Comparison of ENCODE assay signal across 16 cellular contexts in the genomic region with DNA sequence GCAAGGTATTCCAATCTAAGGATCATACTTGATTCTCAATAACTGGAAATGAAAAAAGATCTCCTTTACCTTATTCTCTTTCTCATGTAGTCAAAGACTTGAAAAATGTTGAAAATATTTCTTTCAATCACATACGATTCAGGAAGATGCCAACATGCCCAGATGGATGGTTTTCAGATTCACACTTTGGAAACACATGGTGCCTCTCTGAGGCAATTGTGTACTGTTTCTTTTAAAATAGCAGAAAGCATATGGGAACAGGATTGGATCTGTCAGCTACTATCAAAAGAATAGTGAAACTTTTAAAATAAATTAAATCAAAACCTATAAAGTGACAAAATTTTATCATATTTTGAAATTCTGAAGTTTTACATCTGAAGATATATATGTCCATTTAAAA.
DNase-seq lines count a peak whose midpoint lies in the region; FAIRE-seq lines count a peak whose summit lies in the region.
"Had no signal": no experiment of that assay in that cellular context is flagged by ENCODE, and none has a peak within 500 bp of the region (broad histone marks: within the 10 kb centered on the region; RNA-seq: fewer than 3 reads in every experiment).

No MANE protein-coding gene starts in this region.

- FAIRE-seq in islet of Langerhans (lab: Jason Lieb, UNC) = peak; percentile 13
- FAIRE-seq: G401.6, GM12892 had no signal

- DNase-seq in G401 (ENCODE audit: low spot score) = peak; percentile 81
- DNase-seq in cerebellar nuclear complex (lab: John Stamatoyannopoulos, UW) = peak; percentile 14 to 31
- DNase-seq in stimulated activated CD4-positive, alpha-beta T cell treated with anti-CD3 and anti-CD28 coated beads, Interleukin-2, amount 100 ng/mL, for 48 hours = no peak
- DNase-seq in KBM-7 = no peak
- no peak for DNase-seq in SHP77 (lab: John Stamatoyannopoulos, UW)
- DNase-seq: Caco-2; CD4-positive, CD25-positive, alpha-beta regulatory T cell; CD8-positive, alpha-beta T cell; DMS53; DMS79 treated with DMSO at 0.1 percent for 48 hours; GOT3; H7; HCEC 1CT had no signal

- in situ Hi-C loops in G401 (cut with HindIII; ENCODE audit: low sequenced_read_pairs) = no loop called here
- in situ Hi-C loops in KBM-7 (cut with MboI; ENCODE audit: low pct_unique_long_range_greater_than_20kb, low sequenced_read_pairs) = no loop called here

Comparison
In these comparisons a context has a peak if more than half of its experiments do, and no peak if none do; other contexts are left out.
1. DNase-seq: peak in G401 (single experiment) and cerebellar nuclear complex (2 of 2); none in stimulated activated CD4-positive, alpha-beta T cell treated with anti-CD3 and anti-CD28 coated beads, Interleukin-2, amount 100 ng/mL, for 48 hours (0 of 2), KBM-7 (single experiment) and SHP77 (0 of 2).